In the genomic region with DNA sequence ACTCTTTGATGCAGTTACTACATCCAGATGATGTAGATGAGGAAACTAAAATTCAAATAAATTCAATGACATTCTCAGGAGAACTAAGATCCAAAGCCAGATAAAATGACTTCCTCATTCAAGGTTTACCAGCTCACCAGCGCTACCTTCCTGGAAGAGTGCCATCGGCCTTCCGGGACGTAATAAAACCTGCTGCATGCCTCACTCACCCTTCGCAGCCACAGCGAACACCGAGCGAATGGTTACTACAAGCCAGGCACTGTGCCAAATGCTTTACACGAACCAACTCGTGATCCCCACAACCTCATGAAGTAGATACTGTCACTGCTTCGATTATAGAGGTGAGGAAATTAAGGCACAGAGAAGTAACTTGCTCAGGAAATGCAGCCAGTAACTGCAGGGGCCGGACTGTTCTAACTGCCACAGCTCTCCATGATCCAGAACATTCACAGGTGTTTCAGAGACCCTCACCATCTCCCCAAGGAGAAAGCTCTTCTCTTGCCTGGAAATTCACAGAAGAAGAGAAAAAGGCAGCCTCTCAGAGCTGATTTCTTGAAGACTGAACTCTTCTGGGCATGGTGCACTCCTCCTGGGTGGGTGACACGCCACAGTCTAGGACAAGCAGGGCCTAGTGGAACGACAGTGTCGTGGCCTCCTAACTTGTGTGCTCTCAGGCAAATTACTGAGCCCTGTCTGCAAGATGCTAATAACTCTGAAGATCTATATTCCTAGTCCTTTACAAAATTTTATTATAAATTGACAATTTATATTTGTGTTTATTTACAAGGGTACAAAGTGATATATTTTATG, we compare ENCODE assay signal across 9 cellular contexts. TPM values are rescaled to one million over a fixed set of nuclear protein-coding genes. Genes with fewer than 3 reads are reported as not detected.
DNase-seq lines count a peak whose midpoint lies in the region; ATAC-seq and TF ChIP-seq lines count a peak whose summit lies in the region.
"Had no signal": no experiment of that assay in that cellular context is flagged by ENCODE, and none has a peak within 500 bp of the region (broad histone marks: within the 10 kb centered on the region; RNA-seq: fewer than 3 reads in every experiment).

No MANE protein-coding gene starts in this region.

- H2AK9ac ChIP-seq in IMR-90 (replicated peaks; ENCODE audit: low read depth, low read length, poor library complexity), result no peak overlapping the region

- H3K4me1 ChIP-seq in IMR-90 (ENCODE audit: control insufficient read depth, insufficient read depth, low read length) (peaks cover 4% of the 10 kb centered on the region; the same call in 1 of the 2 replicates), esophagus squamous epithelium (peaks cover 0 to 60% (median 0%) of the 10 kb centered on the region in 3 donors)

- H3K4me3 ChIP-seq in IMR-90 (ENCODE audit: insufficient read depth, low read depth, low read length) (no peak overlapping the region), esophagus squamous epithelium (no peak overlapping the region)
- H3K4me3 ChIP-seq: cardiac muscle cell had no signal

- no peak overlapping the region for H4K5ac ChIP-seq in IMR-90 (ENCODE audit: low read depth, low read length)

- H3K9me3 ChIP-seq in IMR-90 (ENCODE audit: control insufficient read depth, insufficient read depth, low read length), result no peaks in the 10 kb centered on the region
- H3K9me3 ChIP-seq in T-helper 17 cell (ENCODE audit: control insufficient read depth, low read length, poor library complexity, severe bottlenecking), result no peaks in the 10 kb centered on the region
- H3K9me3 ChIP-seq in esophagus squamous epithelium, result no peaks in the 10 kb centered on the region

- TF ChIP-seq POLR2A in IMR-90 (IDR thresholded peaks at IDR 0.05; ENCODE audit: low read depth, low read length) (no peak), esophagus squamous epithelium (IDR thresholded peaks at IDR 0.05) (no peak)

- no peak overlapping the region for H3K9ac ChIP-seq in IMR-90 (ENCODE audit: low read depth, low read length)

- H3K36me3 Mint-ChIP-seq in T-helper 17 cell (ENCODE audit: low read depth), result peaks cover 2% of the 10 kb centered on the region

- H4K20me1 ChIP-seq in IMR-90 (ENCODE audit: insufficient read depth, low read length), result no peaks in the 10 kb centered on the region

- no peak for TF ChIP-seq RAD21 in IMR-90 (IDR thresholded peaks at IDR 0.05; ENCODE audit: low read length)

- no peak overlapping the region for H4K91ac ChIP-seq in IMR-90 (ENCODE audit: insufficient read depth, low read depth, low read length)

- CTCF ChIA-PET in IMR-90 (lab: Yijun Ruan, JAX), result interaction anchor here (1.6 kb wide), 1 partner anchor 10 kb away, joined by 4 read pairs; no protein-coding TSS in a partner anchor

- H3K14ac ChIP-seq in IMR-90 (replicated peaks; ENCODE audit: low read depth, low read length), result no peak overlapping the region

- H3K4me2 ChIP-seq in IMR-90 (ENCODE audit: low read depth, low read length), result no peak overlapping the region

- POLR2A ChIA-PET in IMR-90 (lab: Charles Lee; ENCODE audit: unreplicated experiment), result no interaction called here

- no TSS peak for BruUV-seq in IMR-90 (replicated peaks; lab: Mats Ljungman, UMichigan)

- H2BK15ac ChIP-seq in IMR-90 (ENCODE audit: low read depth, low read length), result no peak overlapping the region

- TF ChIP-seq CTCF in IMR-90 (conservative IDR thresholded peaks at IDR 0.05; ENCODE audit: low read depth, low read length) (no peak), esophagus squamous epithelium (IDR thresholded peaks at IDR 0.05) (no peak)

- no peak overlapping the region; a peak in 1 of 4 replicates for H4K8ac ChIP-seq in IMR-90 (ENCODE audit: low read depth in 2 of 2, low read length in 2 of 2)

- dilution Hi-C loops in IMR-90 (cut with HindIII; ENCODE audit: low sequenced_read_pairs, unreplicated experiment), result no loop called here

- H3K36me3 ChIP-seq in IMR-90 (ENCODE audit: control insufficient read depth, insufficient read depth, low read length) (no peaks in the 10 kb centered on the region), esophagus squamous epithelium (peaks cover 0 to 6% (median 0%) of the 10 kb centered on the region in 3 donors)
- H3K36me3 ChIP-seq: cardiac muscle cell had no signal

- peaks cover 7 to 48% of the 10 kb centered on the region in 2 experiments; a peak in 3 of 4 replicates for H3K79me1 ChIP-seq in IMR-90 (ENCODE audit: low read depth in 1 of 2, low read length in 2 of 2)

- H3K23ac ChIP-seq in IMR-90 (ENCODE audit: low read depth, low read length), result no peak overlapping the region

- no peak overlapping the region for H3K4me3 Mint-ChIP-seq in T-helper 17 cell

- H2BK5ac ChIP-seq in IMR-90 (ENCODE audit: low read depth, low read length, poor library complexity, severe bottlenecking), result no peak overlapping the region

- ATAC-seq in IMR-90 (ENCODE audit: low read depth), result no peak
- peak; percentile 72 for ATAC-seq in T-helper 17 cell
- ATAC-seq in SK-N-SH treated with all-trans-retinoic acid at 6 μM for 48 hours, result no peak
- ATAC-seq in HG03039 (IDR thresholded peaks at IDR 0.05; ENCODE audit: unreplicated experiment), result no peak

- H2AFZ ChIP-seq in IMR-90 (replicated peaks; ENCODE audit: low read length, poor library complexity), result no peak overlapping the region

- H2AK5ac ChIP-seq in IMR-90 (ENCODE audit: low read depth, low read length), result peak overlapping the region; percentile 22; the same call in 1 of the 2 replicates

- in situ Hi-C loops in IMR-90 (cut with MboI; ENCODE audit: low sequenced_read_pairs), result no loop called here

- no peaks in the 10 kb centered on the region for H3K27me3 Mint-ChIP-seq in T-helper 17 cell

- 86% methylated on average over 9 of the region's 15 CpGs; no CpG with 5 or more reads in 1 of the 2 experiments for WGBS in IMR-90 (ENCODE audit: extremely low coverage in 2 of 2, insufficient read length in 1 of 2), 2 experiments
- 63 to 75% methylated on average over 6 to 12 of the region's 15 CpGs for WGBS in esophagus squamous epithelium, 2 donors

- DNase-seq in IMR-90, result no peak
- DNase-seq in T-helper 17 cell, result no peak
- peak; percentile 62 for DNase-seq in cerebellar cortex (ENCODE audit: low spot score)
- peak; percentile 20 for DNase-seq in stimulated activated CD4-positive, alpha-beta T cell treated with anti-CD3 and anti-CD28 coated beads, Interleukin-2, amount 100 ng/mL, for 4 hours (ENCODE audit: low read depth)
- DNase-seq in esophagus squamous epithelium (lab: John Stamatoyannopoulos, UW), result no peak
- DNase-seq in RPMI8226, result no peak

- peaks cover 8% of the 10 kb centered on the region for H3K4me1 Mint-ChIP-seq in T-helper 17 cell

- H2BK120ac ChIP-seq in IMR-90 (ENCODE audit: low read depth, low read length), result no peak overlapping the region

- H3K27ac Mint-ChIP-seq in T-helper 17 cell, result no peak overlapping the region

- intact Hi-C loops in IMR-90 (cut with micrococcal nuclease) (no loop called here), esophagus squamous epithelium (cut with DNase I) (no loop called here)

- no peak overlapping the region for H2BK20ac ChIP-seq in IMR-90 (ENCODE audit: low read depth, low read length)

- H3K27ac ChIP-seq in IMR-90 (ENCODE audit: insufficient read depth, low read length), result no peak overlapping the region
- H3K27ac ChIP-seq in esophagus squamous epithelium, result peak overlapping the region in 2 of 4 donors; percentile 13 to 26
- H3K27ac ChIP-seq: cardiac muscle cell had no signal

- H3K18ac ChIP-seq in IMR-90 (ENCODE audit: low read depth, low read length), result no peak overlapping the region

- H3K27me3 ChIP-seq in IMR-90 (ENCODE audit: control insufficient read depth, insufficient read depth, low read length) (no peaks in the 10 kb centered on the region), esophagus squamous epithelium (no peaks in the 10 kb centered on the region)
- H3K27me3 ChIP-seq: cardiac muscle cell had no signal

- H3K4ac ChIP-seq in IMR-90 (ENCODE audit: low read depth, low read length), result peak overlapping the region; percentile 25; the same call in 1 of the 2 replicates

- peaks cover 13% of the 10 kb centered on the region for H3K9me1 ChIP-seq in IMR-90 (ENCODE audit: insufficient read depth, low read length)

- H3K56ac ChIP-seq in IMR-90 (ENCODE audit: extremely low read depth, insufficient read depth, low read length), result no peak overlapping the region

TF ChIP-seq in IMR-90, 13 proteins besides CTCF, POLR2A, EP300 and RAD21 (continues in another document):
- TF ChIP-seq, protein P1, sequence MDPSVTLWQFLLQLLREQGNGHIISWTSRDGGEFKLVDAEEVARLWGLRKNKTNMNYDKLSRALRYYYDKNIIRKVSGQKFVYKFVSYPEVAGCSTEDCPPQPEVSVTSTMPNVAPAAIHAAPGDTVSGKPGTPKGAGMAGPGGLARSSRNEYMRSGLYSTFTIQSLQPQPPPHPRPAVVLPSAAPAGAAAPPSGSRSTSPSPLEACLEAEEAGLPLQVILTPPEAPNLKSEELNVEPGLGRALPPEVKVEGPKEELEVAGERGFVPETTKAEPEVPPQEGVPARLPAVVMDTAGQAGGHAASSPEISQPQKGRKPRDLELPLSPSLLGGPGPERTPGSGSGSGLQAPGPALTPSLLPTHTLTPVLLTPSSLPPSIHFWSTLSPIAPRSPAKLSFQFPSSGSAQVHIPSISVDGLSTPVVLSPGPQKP (IDR thresholded peaks at IDR 0.05; ENCODE audit: borderline replicate concordance, low read depth, low read length), result no peak
- no peak for TF ChIP-seq RCOR1 (IDR thresholded peaks at IDR 0.05; ENCODE audit: insufficient replicate concordance, low read length)

TF ChIP-seq in SK-N-SH treated with all-trans-retinoic acid at 6 μM for 48 hours, 23 proteins besides CTCF, POLR2A, EP300 and RAD21 (continues in another document):
- TF ChIP-seq RARB (CRISPR knock-in tag; IDR thresholded peaks at IDR 0.05) (no peak), ZNF70 (CRISPR knock-in tag; IDR thresholded peaks at IDR 0.05) (no peak), ZC3H10 (CRISPR knock-in tag; IDR thresholded peaks at IDR 0.05) (no peak), ESRRG (CRISPR knock-in tag; IDR thresholded peaks at IDR 0.05) (no peak), OSR1 (CRISPR knock-in tag; IDR thresholded peaks at IDR 0.05) (no peak), CSDC2 (CRISPR knock-in tag; IDR thresholded peaks at IDR 0.05) (no peak), BACH2 (CRISPR knock-in tag; IDR thresholded peaks at IDR 0.05; ENCODE audit: borderline replicate concordance) (no peak), GLIS3 (CRISPR knock-in tag; IDR thresholded peaks at IDR 0.05) (no peak), ZFP3 (CRISPR knock-in tag; IDR thresholded peaks at IDR 0.05) (no peak)

RNA-seq across cellular contexts. Expression of a gene that starts 46.8 kb away (rescaled TPM):
- total RNA-seq in IMR-90 (2012; rRNA removed) (10.0 and 10.4 TPM in 2 replicates), T-helper 17 cell (1 to 10 TPM; 4.6 to 8.1 TPM), esophagus squamous epithelium (10 to 100 TPM in 1 of 4 donors, 1 to 10 TPM in 3; 2.1 to 14.1 (median 5.9) TPM)
- polyA plus RNA-seq in IMR-90 (2012; rRNA removed), result 23.0 and 30.9 TPM in 2 replicates
- polyA plus RNA-seq in IMR-90 (2012; cell fraction: cytosol; rRNA removed), result 17.8 and 60.2 TPM in 2 replicates
- polyA plus RNA-seq in IMR-90 (2012; cell fraction: nucleus; rRNA removed; ENCODE audit: low replicate concordance), result 69.0 and 122 TPM in 2 replicates

RNA-seq across cellular contexts. Expression of a gene that starts 59.8 kb away (rescaled TPM):
- total RNA-seq in IMR-90 (2012; rRNA removed) (38.7 and 42.2 TPM in 2 replicates), T-helper 17 cell (10 to 100 TPM; 28.4 to 35.2 TPM), esophagus squamous epithelium (10 to 100 TPM; 42.3 to 70.5 (median 53.2) TPM)
- polyA plus RNA-seq in IMR-90 (2012; rRNA removed), result 46.9 and 52.6 TPM in 2 replicates
- polyA plus RNA-seq in IMR-90 (2012; cell fraction: cytosol; rRNA removed), result 40.4 and 50.0 TPM in 2 replicates
- polyA plus RNA-seq in IMR-90 (2012; cell fraction: nucleus; rRNA removed; ENCODE audit: low replicate concordance), result 23.2 and 26.2 TPM in 2 replicates

Comparison
In these comparisons a context has a peak if more than half of its experiments do, and no peak if none do; other contexts are left out.
1. DNase-seq: peak in cerebellar cortex (single experiment) and stimulated activated CD4-positive, alpha-beta T cell treated with anti-CD3 and anti-CD28 coated beads, Interleukin-2, amount 100 ng/mL, for 4 hours (single experiment); none in IMR-90 (single experiment), T-helper 17 cell (0 of 3), esophagus squamous epithelium (single experiment) and RPMI8226 (single experiment).